16 cellular contexts compared by ENCODE assay signal in the genomic region with DNA sequence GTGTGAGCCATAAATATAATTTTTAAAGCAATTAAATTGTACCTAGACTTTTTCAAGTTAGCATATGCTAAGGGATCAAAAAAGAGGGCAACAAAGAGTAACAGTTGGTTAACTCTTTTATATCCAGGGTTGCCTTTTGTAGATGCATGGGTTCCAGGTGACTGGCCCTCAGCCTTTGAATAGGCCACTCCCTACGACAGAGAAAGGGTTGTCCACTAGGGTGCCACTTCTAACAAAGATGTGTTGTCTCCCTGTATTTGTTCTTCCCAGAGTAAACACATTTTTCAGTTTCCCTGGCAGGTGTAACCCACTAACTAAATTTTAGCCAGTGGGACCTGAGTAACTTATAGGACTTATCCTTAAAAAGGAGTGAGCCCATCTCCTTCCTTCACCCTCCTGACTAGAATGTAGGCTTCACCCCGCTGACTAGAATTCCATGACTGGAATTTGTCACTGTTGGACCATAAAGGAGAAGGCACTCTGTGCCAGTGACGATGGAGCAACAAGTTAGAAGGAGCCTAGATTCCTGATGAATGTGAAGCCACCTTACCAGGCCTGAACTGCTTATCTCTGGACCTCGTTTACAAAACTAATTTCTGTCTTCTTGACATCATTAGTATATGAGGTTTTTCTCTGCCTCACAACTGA. TPM values are rescaled to one million over a fixed set of nuclear protein-coding genes. Genes with fewer than 3 reads are reported as not detected.
DNase-seq lines count a peak whose midpoint lies in the region; ATAC-seq and TF ChIP-seq lines count a peak whose summit lies in the region.
"Had no signal": no experiment of that assay in that cellular context is flagged by ENCODE, and none has a peak within 500 bp of the region (broad histone marks: within the 10 kb centered on the region; RNA-seq: fewer than 3 reads in every experiment).

No MANE protein-coding gene starts in this region.

- H3K36me3 Mint-ChIP-seq in MCF 10A (ENCODE audit: insufficient read depth, unreplicated experiment), result no peaks in the 10 kb centered on the region

- no peak overlapping the region for H3K27ac Mint-ChIP-seq in MCF 10A (ENCODE audit: low read depth, unreplicated experiment)

- no peak overlapping the region for H2AFZ ChIP-seq in PC-3 (ENCODE audit: low read length)

- H3K4me3 ChIP-seq in PC-3 (ENCODE audit: low read length), result no peak overlapping the region
- H3K4me3 ChIP-seq: A549 had no signal

- H3K4me3 Mint-ChIP-seq in MCF 10A (ENCODE audit: unreplicated experiment), result no peak overlapping the region

- POLR2A ChIA-PET in PC-3 (lab: Charles Lee; ENCODE audit: unreplicated experiment) (no interaction called here), MCF 10A (lab: Yijun Ruan, JAX) (no interaction called here)

- BruUV-seq in PC-3 (replicated peaks; lab: Mats Ljungman, UMichigan) (no TSS peak), MCF 10A (replicated peaks; lab: Mats Ljungman, UMichigan) (no TSS peak)

- no peaks in the 10 kb centered on the region for H3K4me1 Mint-ChIP-seq in MCF 10A (ENCODE audit: insufficient read depth, unreplicated experiment)

- ATAC-seq in PC-3, result no peak
- no peak for ATAC-seq in left colon
- ATAC-seq: A549 had no signal

- no peak overlapping the region for H3K9ac ChIP-seq in PC-3 (ENCODE audit: low read length)

- TF ChIP-seq CTCF in PC-3 (conservative IDR thresholded peaks at IDR 0.05; ENCODE audit: low read depth, low read length) (no peak), MCF 10A (IDR thresholded peaks at IDR 0.05; ENCODE audit: unreplicated experiment) (no peak)

- H4K20me1 ChIP-seq in PC-3 (ENCODE audit: low read length), result no peaks in the 10 kb centered on the region

- H3K9me3 ChIP-seq in PC-3 (ENCODE audit: low read length), result no peaks in the 10 kb centered on the region
- H3K9me3 ChIP-seq: A549 had no signal

- no peaks in the 10 kb centered on the region for H3K27me3 Mint-ChIP-seq in MCF 10A (ENCODE audit: insufficient read depth, unreplicated experiment)

- no peaks in the 10 kb centered on the region for H3K27me3 ChIP-seq in PC-3 (ENCODE audit: low read length)

- H3K36me3 ChIP-seq in PC-3 (ENCODE audit: low read depth, low read length), result no peaks in the 10 kb centered on the region

- H3K4me2 ChIP-seq in PC-3 (ENCODE audit: low read length), result no peak overlapping the region
- H3K4me2 ChIP-seq: A549 had no signal

- no peaks in the 10 kb centered on the region for H3K4me1 ChIP-seq in PC-3 (ENCODE audit: insufficient read depth, low read length)
- H3K4me1 ChIP-seq: A549 had no signal

- CTCF ChIA-PET in PC-3 (lab: Charles Lee), result no interaction called here
- CTCF ChIA-PET in MCF 10A (lab: Yijun Ruan, JAX), result no interaction called here

- no peaks in the 10 kb centered on the region for H3K9me3 Mint-ChIP-seq in MCF 10A (ENCODE audit: unreplicated experiment)

- intact Hi-C loops in PC-3 (cut with micrococcal nuclease), result no loop called here
- intact Hi-C loops in MCF 10A (cut with micrococcal nuclease), result no loop called here
- intact Hi-C loops in left colon (cut with DNase I, micrococcal nuclease), result no loop called here

- no peaks in the 10 kb centered on the region for H3K9me2 ChIP-seq in PC-3 (replicated peaks; ENCODE audit: low read length)

- peaks cover 3% of the 10 kb centered on the region for H3F3A ChIP-seq in PC-3 (ENCODE audit: low read length, unreplicated experiment)

- H3K79me2 ChIP-seq in PC-3 (ENCODE audit: low read length), result no peaks in the 10 kb centered on the region

- DNase-seq in NCI-H526 (lab: John Stamatoyannopoulos, UW) (peak; percentile 6 to 7), NCI-H526 treated with DMSO at 0.1 percent for 48 hours (lab: John Stamatoyannopoulos, UW) (no peak), NCI-H146 treated with DMSO at 0.1 percent for 48 hours (lab: John Stamatoyannopoulos, UW; ENCODE audit: unreplicated experiment) (peak; percentile 72), PC-3 (peak; percentile 5), MCF 10A (ENCODE audit: unreplicated experiment) (no peak), left colon (no peak)
- DNase-seq in stimulated activated naive CD4-positive, alpha-beta T cell (lab: John Stamatoyannopoulos, UW), result no peak
- DNase-seq: KBM-7; NCI-H1436 treated with DMSO at 0.1 percent for 48 hours; NCI-H446; NK-92 treated with Interleukin-12 subunit alpha and Interleukin-12 subunit beta, amount 100 ng/mL, for 24 hours; RPMI8226; SIG-M5; T-helper 2 cell had no signal

- H3K27ac ChIP-seq in PC-3 (ENCODE audit: low read length), result no peak overlapping the region
- H3K27ac ChIP-seq: A549, C4-2B had no signal

RNA-seq across cellular contexts. Expression of a gene that starts 16.6 kb away (rescaled TPM):
- total RNA-seq in PC-3 (2014; rRNA removed), result 35.1 and 44.1 TPM in 2 replicates
- 85.5 and 99.0 TPM in 2 replicates for total RNA-seq in MCF 10A (2022)
- 10 to 100 TPM; 67.4 to 72.1 TPM for total RNA-seq in left colon

RNA-seq across cellular contexts. Expression of a gene that starts 17.1 kb away (rescaled TPM):
- total RNA-seq in PC-3 (2014; rRNA removed) (12.0 and 29.9 TPM in 2 replicates), MCF 10A (2022) (35.7 and 36.1 TPM in 2 replicates), left colon (10 to 100 TPM; 17.7 to 21.1 TPM)

Comparison
In these comparisons a context has a peak if more than half of its experiments do, and no peak if none do; other contexts are left out.
1. DNase-seq: peak in NCI-H526 (2 of 2), NCI-H146 treated with DMSO at 0.1 percent for 48 hours (single experiment) and PC-3 (single experiment); none in NCI-H526 treated with DMSO at 0.1 percent for 48 hours (single experiment), stimulated activated naive CD4-positive, alpha-beta T cell (0 of 6), MCF 10A (single experiment) and left colon (0 of 2).